Comparison of ENCODE assay signal across 24 cellular contexts in the genomic region with DNA sequence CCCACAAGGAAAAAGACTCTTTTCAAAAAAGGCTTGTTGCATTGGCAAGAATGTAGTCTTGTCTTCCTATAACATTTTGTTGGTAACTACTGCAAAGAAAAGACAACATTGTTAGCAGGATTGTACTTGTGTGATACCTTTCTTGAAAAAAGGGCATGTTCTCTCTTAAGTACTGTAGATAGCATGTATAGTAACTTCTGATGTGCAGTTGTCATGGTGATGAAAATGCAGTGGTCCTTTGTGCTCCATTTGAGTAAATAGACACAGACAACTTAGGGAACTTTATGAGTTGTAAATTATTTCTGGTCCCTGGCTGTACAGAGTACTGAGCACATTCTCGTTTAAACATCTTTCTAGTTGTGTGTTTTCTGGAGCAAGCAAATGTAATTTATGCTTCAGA.
DNase-seq lines count a peak whose midpoint lies in the region; ATAC-seq and TF ChIP-seq lines count a peak whose summit lies in the region.
"Had no signal": no experiment of that assay in that cellular context is flagged by ENCODE, and none has a peak within 500 bp of the region (broad histone marks: within the 10 kb centered on the region; RNA-seq: fewer than 3 reads in every experiment).

No MANE protein-coding gene starts in this region.

- peak overlapping the region; percentile 8 for H3K4me2 ChIP-seq in fibroblast of lung (ENCODE audit: extremely low read depth, insufficient read depth, low read length)
- H3K4me2 ChIP-seq: GM23338 had no signal

- H3K9me3 ChIP-seq in fibroblast of lung (ENCODE audit: control insufficient read depth, insufficient read depth, low read depth, low read length) (no peaks in the 10 kb centered on the region), sigmoid colon (no peaks in the 10 kb centered on the region)
- H3K9me3 ChIP-seq: heart right ventricle, lower lobe of right lung, SJCRH30 had no signal

- H3K27me3 ChIP-seq in fibroblast of lung (ENCODE audit: control insufficient read depth, insufficient read depth, low read length) (no peaks in the 10 kb centered on the region), sigmoid colon (no peaks in the 10 kb centered on the region)
- H3K27me3 ChIP-seq: heart right ventricle, SJCRH30 had no signal

- no peak for DNase-seq in HFFc6
- peak; percentile 69 for DNase-seq in NCI-H748 (lab: John Stamatoyannopoulos, UW; ENCODE audit: unreplicated experiment)
- DNase-seq in fibroblast of lung (ENCODE audit: low read depth in 2 of 2) = no peak
- no peak for DNase-seq in sigmoid colon
- no peak for DNase-seq in cortex of kidney (lab: John Stamatoyannopoulos, UW)
- no peak for DNase-seq in sciatic nerve (ENCODE audit: low spot score)
- DNase-seq in NAMALWA (ENCODE audit: low spot score) = no peak
- DNase-seq: activated CD4-positive, alpha-beta T cell treated with anti-CD3 and anti-CD28 coated beads, Interleukin-2, amount 50 U/mL, for 48 hours; activated naive CD4-positive, alpha-beta T cell; activated T-cell treated with anti-CD3 and anti-CD28 coated beads for 4 hours; amniotic stem cell; central memory CD4-positive, alpha-beta T cell; heart right ventricle; lower lobe of right lung; MM.1S; nucleus accumbens; SJCRH30; stimulated activated CD4-positive, alpha-beta T cell treated with anti-CD3 and anti-CD28 coated beads, Interleukin-15, amount 100 ng/mL, for 24 hours; substantia nigra had no signal

- no peak for TF ChIP-seq POLR2A in sigmoid colon (IDR thresholded peaks at IDR 0.05)

- intact Hi-C loops in sigmoid colon (cut with DNase I) = no loop called here
- intact Hi-C loops in sciatic nerve (cut with DNase I) = no loop called here

- no peaks in the 10 kb centered on the region for H4K20me1 ChIP-seq in fibroblast of lung (ENCODE audit: control insufficient read depth, extremely low read depth, insufficient read depth, low read length)

- H2AFZ ChIP-seq in fibroblast of lung (ENCODE audit: low read length) = peak overlapping the region; percentile 58
- H2AFZ ChIP-seq: GM23338 had no signal

- H3K36me3 Mint-ChIP-seq in HFFc6 (ENCODE audit: low read depth) = no peaks in the 10 kb centered on the region

- no peak for TF ChIP-seq CTCF in HFFc6 (IDR thresholded peaks at IDR 0.05)
- no peak for TF ChIP-seq CTCF in fibroblast of lung (conservative IDR thresholded peaks at IDR 0.05 in 1 of 2, IDR thresholded peaks at IDR 0.05 in 1 of 2; ENCODE audit: low read depth in 1 of 2, low read length in 2 of 2)
- TF ChIP-seq CTCF in sigmoid colon (IDR thresholded peaks at IDR 0.05) = no peak

- no peaks in the 10 kb centered on the region for H3K79me2 ChIP-seq in fibroblast of lung (ENCODE audit: control insufficient read depth, insufficient read depth, low read length)

- peaks cover 23% of the 10 kb centered on the region for H3K4me1 ChIP-seq in fibroblast of lung (ENCODE audit: control insufficient read depth, extremely low read depth, insufficient read depth, low read length)
- H3K4me1 ChIP-seq in sigmoid colon = peaks cover 0 to 70% (median 42%) of the 10 kb centered on the region in 4 donors

- no peak overlapping the region for H3K27ac ChIP-seq in fibroblast of lung (ENCODE audit: insufficient read depth, low read length)
- peak overlapping the region; percentile 61 to 78 (median 73) for H3K27ac ChIP-seq in sigmoid colon
- H3K27ac ChIP-seq: HL-60, SJCRH30 had no signal

- H3K4me3 ChIP-seq in fibroblast of lung (replicated peaks in 1 of 4; ENCODE audit: control extremely low read depth in 1 of 4, insufficient read depth in 1 of 4, low read depth in 3 of 4, low read length in 4 of 4) (no peak overlapping the region), sigmoid colon (no peak overlapping the region)
- H3K4me3 ChIP-seq: GM23338, SJCRH30 had no signal

- peaks cover 57% of the 10 kb centered on the region for H3K4me1 Mint-ChIP-seq in HFFc6 (ENCODE audit: low read depth)

- 64 to 71% methylated on average over 1 of the region's 1 CpG for WGBS in sigmoid colon, 2 donors

- no peak for TF ChIP-seq EP300 in sigmoid colon (IDR thresholded peaks at IDR 0.05)

- H3K9me3 Mint-ChIP-seq in HFFc6 = no peaks in the 10 kb centered on the region
- H3K9me3 Mint-ChIP-seq: GM23338; IgD-negative memory B cell; T-helper 1 cell treated with Interleukin-12 subunit alpha and Interleukin-12 subunit beta and Interleukin-4 antibody, amounts not matched to agents 30 μg/mL and 1 μg/mL, for 36 hours had no signal

- no peak overlapping the region for H3K9ac ChIP-seq in fibroblast of lung (ENCODE audit: insufficient read depth, low read length)

- no peaks in the 10 kb centered on the region for H3K27me3 Mint-ChIP-seq in HFFc6 (ENCODE audit: insufficient read depth)
- H3K27me3 Mint-ChIP-seq: IgD-negative memory B cell had no signal

- H3K27ac Mint-ChIP-seq in HFFc6 = peak overlapping the region; percentile 49
- H3K27ac Mint-ChIP-seq: GM23338; IgD-negative memory B cell; T-helper 1 cell treated with Interleukin-12 subunit alpha and Interleukin-12 subunit beta and Interleukin-4 antibody, amounts not matched to agents 30 μg/mL and 1 μg/mL, for 36 hours had no signal

- H3K36me3 ChIP-seq in fibroblast of lung (ENCODE audit: control insufficient read depth, insufficient read depth, low read length) = no peaks in the 10 kb centered on the region
- no peaks in the 10 kb centered on the region for H3K36me3 ChIP-seq in sigmoid colon
- H3K36me3 ChIP-seq: lower lobe of right lung, SJCRH30 had no signal

- no peak for ATAC-seq in sciatic nerve
- ATAC-seq: GM23338, lower lobe of right lung, PC-3 had no signal

- H3K4me3 Mint-ChIP-seq in HFFc6 = no peak overlapping the region
- H3K4me3 Mint-ChIP-seq: GM23338; IgD-negative memory B cell; T-helper 1 cell treated with Interleukin-12 subunit alpha and Interleukin-12 subunit beta and Interleukin-4 antibody, amounts not matched to agents 30 μg/mL and 1 μg/mL, for 36 hours had no signal
